1 cellular context compared by ENCODE assay signal in the genomic region with DNA sequence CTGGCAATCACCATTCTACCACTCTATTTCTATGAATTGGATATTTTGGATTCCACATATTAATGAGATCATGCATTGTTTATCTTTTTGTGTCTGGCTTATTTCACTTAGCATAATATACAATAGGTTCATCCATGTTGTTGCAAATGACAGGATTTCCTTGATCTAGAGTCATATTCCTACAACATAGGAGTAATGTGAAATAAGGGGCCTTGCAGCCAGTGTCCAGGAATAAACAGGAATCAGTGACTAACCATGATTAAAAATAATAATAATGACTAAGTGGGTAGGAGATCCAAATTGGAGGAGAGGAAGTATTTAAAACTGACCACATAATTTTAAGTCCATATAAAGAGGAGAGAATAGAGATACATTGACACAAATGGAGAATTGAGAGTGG.
TF ChIP-seq lines count a peak whose summit lies in the region.

No MANE protein-coding gene starts in this region.

TF ChIP-seq in SK-N-SH, 30 proteins besides CTCF, POLR2A, EP300 and RAD21 (continued from another document):
- TF ChIP-seq, protein P1, sequence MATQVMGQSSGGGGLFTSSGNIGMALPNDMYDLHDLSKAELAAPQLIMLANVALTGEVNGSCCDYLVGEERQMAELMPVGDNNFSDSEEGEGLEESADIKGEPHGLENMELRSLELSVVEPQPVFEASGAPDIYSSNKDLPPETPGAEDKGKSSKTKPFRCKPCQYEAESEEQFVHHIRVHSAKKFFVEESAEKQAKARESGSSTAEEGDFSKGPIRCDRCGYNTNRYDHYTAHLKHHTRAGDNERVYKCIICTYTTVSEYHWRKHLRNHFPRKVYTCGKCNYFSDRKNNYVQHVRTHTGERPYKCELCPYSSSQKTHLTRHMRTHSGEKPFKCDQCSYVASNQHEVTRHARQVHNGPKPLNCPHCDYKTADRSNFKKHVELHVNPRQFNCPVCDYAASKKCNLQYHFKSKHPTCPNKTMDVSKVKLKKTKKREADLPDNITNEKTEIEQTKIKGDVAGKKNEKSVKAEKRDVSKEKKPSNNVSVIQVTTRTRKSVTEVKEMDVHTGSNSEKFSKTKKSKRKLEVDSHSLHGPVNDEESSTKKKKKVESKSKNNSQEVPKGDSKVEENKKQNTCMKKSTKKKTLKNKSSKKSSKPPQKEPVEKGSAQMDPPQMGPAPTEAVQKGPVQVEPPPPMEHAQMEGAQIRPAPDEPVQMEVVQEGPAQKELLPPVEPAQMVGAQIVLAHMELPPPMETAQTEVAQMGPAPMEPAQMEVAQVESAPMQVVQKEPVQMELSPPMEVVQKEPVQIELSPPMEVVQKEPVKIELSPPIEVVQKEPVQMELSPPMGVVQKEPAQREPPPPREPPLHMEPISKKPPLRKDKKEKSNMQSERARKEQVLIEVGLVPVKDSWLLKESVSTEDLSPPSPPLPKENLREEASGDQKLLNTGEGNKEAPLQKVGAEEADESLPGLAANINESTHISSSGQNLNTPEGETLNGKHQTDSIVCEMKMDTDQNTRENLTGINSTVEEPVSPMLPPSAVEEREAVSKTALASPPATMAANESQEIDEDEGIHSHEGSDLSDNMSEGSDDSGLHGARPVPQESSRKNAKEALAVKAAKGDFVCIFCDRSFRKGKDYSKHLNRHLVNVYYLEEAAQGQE (IDR thresholded peaks at IDR 0.05; ENCODE audit: low read depth, low read length) = no peak
- no peak for TF ChIP-seq MXI1 (IDR thresholded peaks at IDR 0.05; ENCODE audit: low read depth, low read length)
